13 cellular contexts compared by ENCODE assay signal in genomic region chr10:79980711-79981110, GRCh38. TPM values are rescaled to one million over a fixed set of nuclear protein-coding genes. Genes with fewer than 3 reads are reported as not detected.
DNase-seq lines count a peak whose midpoint lies in the region; ATAC-seq, FAIRE-seq and TF ChIP-seq lines count a peak whose summit lies in the region.
"Had no signal": no experiment of that assay in that cellular context is flagged by ENCODE, and none has a peak within 500 bp of the region (broad histone marks: within the 10 kb centered on the region; RNA-seq: fewer than 3 reads in every experiment).

No MANE protein-coding gene starts in this region.

- no peaks in the 10 kb centered on the region for H3K9me3 Mint-ChIP-seq in activated T-helper 17 cell treated with anti-CD3 and anti-CD28 coated beads, Interleukin-2, amount 50 U/mL, for 72 hours
- H3K9me3 Mint-ChIP-seq in type B pancreatic cell: peaks cover 4% of the 10 kb centered on the region

- H3K4me2 ChIP-seq in osteoblast (ENCODE audit: insufficient read depth, low read length): no peak overlapping the region

- TF ChIP-seq CTCF in right atrium auricular region (IDR thresholded peaks at IDR 0.05) (no peak), left lung (IDR thresholded peaks at IDR 0.05) (no peak), type B pancreatic cell (conservative IDR thresholded peaks at IDR 0.05) (no peak), osteoblast (IDR thresholded peaks at IDR 0.05; ENCODE audit: extremely low read depth, low read depth, low read length) (no peak)

- no peak overlapping the region for H3K4me3 ChIP-seq in right atrium auricular region
- H3K4me3 ChIP-seq in left lung: no peak overlapping the region
- H3K4me3 ChIP-seq in osteoblast (ENCODE audit: insufficient read depth, low read length): no peak overlapping the region

- no peaks in the 10 kb centered on the region for H3K9me3 ChIP-seq in right atrium auricular region
- H3K9me3 ChIP-seq in left lung: peaks cover 0 to 8% of the 10 kb centered on the region in 2 donors
- H3K9me3 ChIP-seq in osteoblast (ENCODE audit: low read depth, low read length): no peaks in the 10 kb centered on the region
- H3K9me3 ChIP-seq: vagina had no signal

- DNase-seq in right atrium auricular region (ENCODE audit: low spot score): no peak
- DNase-seq in Right ventricle myocardium superior: no peak
- DNase-seq in left lung: no peak
- DNase-seq in type B pancreatic cell (ENCODE audit: extremely low spot score, unreplicated experiment): no peak
- no peak for DNase-seq in osteoblast (ENCODE audit: insufficient read length, low spot score, missing footprints)
- no peak for DNase-seq in H54 (ENCODE audit: insufficient read length, low spot score)
- DNase-seq: activated naive CD4-positive, alpha-beta T cell treated with anti-CD3 and anti-CD28 coated beads, Interleukin-2, amount 50 U/mL, for 16 hours; cerebellar nuclear complex; NCI-H1436 treated with DMSO at 0.1 percent for 48 hours; stimulated activated CD4-positive, alpha-beta T cell treated with anti-CD3 and anti-CD28 coated beads, Interleukin-4, amount 100 ng/mL, for 4 hours had no signal

- H3K27ac Mint-ChIP-seq in activated T-helper 17 cell treated with anti-CD3 and anti-CD28 coated beads, Interleukin-2, amount 50 U/mL, for 72 hours: no peak overlapping the region
- H3K27ac Mint-ChIP-seq in type B pancreatic cell: no peak overlapping the region

- intact Hi-C loops in Right ventricle myocardium superior (cut with DNase I) (no loop called here), left lung (cut with DNase I) (no loop called here)

- ATAC-seq in Right ventricle myocardium superior (ENCODE audit: poor library complexity) (no peak), left lung (no peak), GM21723 (IDR thresholded peaks at IDR 0.05; ENCODE audit: unreplicated experiment) (no peak)
- no peak for ATAC-seq in activated T-helper 17 cell treated with anti-CD3 and anti-CD28 coated beads, Interleukin-2, amount 50 U/mL, for 72 hours (replicated peaks)

- H3K4me3 Mint-ChIP-seq in activated T-helper 17 cell treated with anti-CD3 and anti-CD28 coated beads, Interleukin-2, amount 50 U/mL, for 72 hours: peak overlapping the region; percentile 27
- peak overlapping the region; percentile 78 for H3K4me3 Mint-ChIP-seq in type B pancreatic cell

- no peaks in the 10 kb centered on the region for H3K4me1 Mint-ChIP-seq in activated T-helper 17 cell treated with anti-CD3 and anti-CD28 coated beads, Interleukin-2, amount 50 U/mL, for 72 hours
- peaks cover 3% of the 10 kb centered on the region for H3K4me1 Mint-ChIP-seq in type B pancreatic cell (ENCODE audit: unreplicated experiment)

- no peaks in the 10 kb centered on the region for H4K20me1 ChIP-seq in osteoblast (ENCODE audit: insufficient read depth, low read length)

- H3K27me3 ChIP-seq in right atrium auricular region: no peaks in the 10 kb centered on the region
- peaks cover 14 to 59% of the 10 kb centered on the region in 2 donors for H3K27me3 ChIP-seq in left lung
- H3K27me3 ChIP-seq in osteoblast (ENCODE audit: insufficient read depth, low read length): peaks cover 34% of the 10 kb centered on the region
- H3K27me3 ChIP-seq: vagina had no signal

- no peak overlapping the region for H2AFZ ChIP-seq in osteoblast (ENCODE audit: low read length)

- H3K4me1 ChIP-seq in right atrium auricular region (peaks cover 0 to 30% of the 10 kb centered on the region in 2 donors), left lung (peaks cover 4 to 23% of the 10 kb centered on the region in 2 donors), osteoblast (ENCODE audit: insufficient read depth, low read length) (peaks cover 3% of the 10 kb centered on the region)

- no peak for FAIRE-seq in H54 (lab: Jason Lieb, UNC)

- H3K36me3 Mint-ChIP-seq in activated T-helper 17 cell treated with anti-CD3 and anti-CD28 coated beads, Interleukin-2, amount 50 U/mL, for 72 hours (ENCODE audit: low read depth): no peaks in the 10 kb centered on the region
- no peaks in the 10 kb centered on the region for H3K36me3 Mint-ChIP-seq in type B pancreatic cell

- no peaks in the 10 kb centered on the region for H3K79me2 ChIP-seq in osteoblast (ENCODE audit: insufficient read depth, low read length)

- H3K27me3 Mint-ChIP-seq in activated T-helper 17 cell treated with anti-CD3 and anti-CD28 coated beads, Interleukin-2, amount 50 U/mL, for 72 hours: peaks cover 51% of the 10 kb centered on the region
- H3K27me3 Mint-ChIP-seq in type B pancreatic cell: peaks cover 55% of the 10 kb centered on the region

- H3K27ac ChIP-seq in right atrium auricular region (peak overlapping the region; percentile 77 to 79), left lung (peak overlapping the region; percentile 84), osteoblast (ENCODE audit: low read depth, low read length) (no peak overlapping the region)

- H3K36me3 ChIP-seq in right atrium auricular region: no peaks in the 10 kb centered on the region
- no peaks in the 10 kb centered on the region for H3K36me3 ChIP-seq in left lung
- H3K36me3 ChIP-seq in osteoblast (ENCODE audit: insufficient read depth, low read length): no peaks in the 10 kb centered on the region
- H3K36me3 ChIP-seq: vagina had no signal

- TF ChIP-seq POLR2A in H54 (IDR thresholded peaks at IDR 0.05; ENCODE audit: low read depth, low read length): no peak

RNA-seq across cellular contexts. Expression of gene SFTPD, which starts 31.8 kb away (rescaled TPM):
- total RNA-seq in right atrium auricular region (1 to 10 TPM in 1 of 2 donors, under 1 TPM in 1; 0.74 to 2.1 TPM), Right ventricle myocardium superior (0.81 TPM), left lung (100 to 1,000 TPM; 323 to 878 TPM), type B pancreatic cell (ENCODE audit: low replicate concordance) (0.24 and 0.38 TPM in 2 replicates), osteoblast (0.36 TPM in 1 of 2 replicates, not detected in the other)
- total RNA-seq in activated T-helper 17 cell treated with anti-CD3 and anti-CD28 coated beads, Interleukin-2, amount 50 U/mL, for 72 hours: not detected
- total RNA-seq: vagina had no signal

Comparison
In these comparisons a context has a peak if more than half of its experiments do, and no peak if none do; other contexts are left out.
1. RNA of gene SFTPD, which starts 31.8 kb away (total RNA-seq): 323 to 878 TPM in left lung; 0.74 to 2.1 TPM in right atrium auricular region, 0.81 TPM in Right ventricle myocardium superior (single experiment), 0.36 TPM in osteoblast, 0.24 to 0.38 TPM in type B pancreatic cell and not detected in activated T-helper 17 cell treated with anti-CD3 and anti-CD28 coated beads, Interleukin-2, amount 50 U/mL, for 72 hours; every median in the first group is over 100 times any median in the second.